In the genomic region with DNA sequence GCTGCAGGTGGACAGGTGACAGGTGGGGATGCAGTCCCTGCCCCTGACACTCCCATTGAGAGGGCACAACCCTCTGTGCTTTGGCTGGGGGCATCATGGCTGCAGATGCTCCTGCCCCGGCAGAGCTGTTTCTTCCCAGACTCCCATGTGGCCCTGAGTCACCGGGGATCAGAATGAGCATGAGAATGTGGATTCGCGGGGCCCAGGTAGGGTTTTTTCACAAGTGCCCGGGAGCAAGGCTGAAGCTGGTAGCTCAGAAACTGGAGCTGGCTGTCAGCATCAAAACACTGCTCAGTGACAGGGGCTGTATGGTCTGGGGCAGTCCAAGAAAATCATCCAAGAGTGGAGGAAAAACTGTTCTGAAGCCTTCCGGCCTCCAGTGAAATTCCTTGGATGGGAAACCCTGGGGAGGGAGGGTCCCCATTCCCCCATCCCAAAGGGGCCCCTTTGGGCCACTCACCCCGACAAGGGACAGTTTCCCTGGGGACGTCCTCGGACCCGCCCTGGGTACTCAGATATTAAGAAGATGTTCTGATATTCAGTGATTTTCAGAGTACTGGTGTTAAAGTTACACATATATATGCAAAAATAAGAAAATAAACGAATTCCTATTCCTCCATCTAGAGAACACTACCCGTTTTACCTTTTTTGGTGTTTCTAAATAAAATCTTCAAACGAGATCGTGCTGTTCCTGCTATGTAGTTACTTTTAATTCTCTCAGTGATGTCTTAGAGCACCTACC, we compare ENCODE assay signal across 1 cellular context.
TF ChIP-seq lines count a peak whose summit lies in the region.

No MANE protein-coding gene starts in this region.

TF ChIP-seq in HepG2, 621 proteins besides CTCF, POLR2A, EP300 and RAD21 (continued from another document):
- TF ChIP-seq, protein P1, sequence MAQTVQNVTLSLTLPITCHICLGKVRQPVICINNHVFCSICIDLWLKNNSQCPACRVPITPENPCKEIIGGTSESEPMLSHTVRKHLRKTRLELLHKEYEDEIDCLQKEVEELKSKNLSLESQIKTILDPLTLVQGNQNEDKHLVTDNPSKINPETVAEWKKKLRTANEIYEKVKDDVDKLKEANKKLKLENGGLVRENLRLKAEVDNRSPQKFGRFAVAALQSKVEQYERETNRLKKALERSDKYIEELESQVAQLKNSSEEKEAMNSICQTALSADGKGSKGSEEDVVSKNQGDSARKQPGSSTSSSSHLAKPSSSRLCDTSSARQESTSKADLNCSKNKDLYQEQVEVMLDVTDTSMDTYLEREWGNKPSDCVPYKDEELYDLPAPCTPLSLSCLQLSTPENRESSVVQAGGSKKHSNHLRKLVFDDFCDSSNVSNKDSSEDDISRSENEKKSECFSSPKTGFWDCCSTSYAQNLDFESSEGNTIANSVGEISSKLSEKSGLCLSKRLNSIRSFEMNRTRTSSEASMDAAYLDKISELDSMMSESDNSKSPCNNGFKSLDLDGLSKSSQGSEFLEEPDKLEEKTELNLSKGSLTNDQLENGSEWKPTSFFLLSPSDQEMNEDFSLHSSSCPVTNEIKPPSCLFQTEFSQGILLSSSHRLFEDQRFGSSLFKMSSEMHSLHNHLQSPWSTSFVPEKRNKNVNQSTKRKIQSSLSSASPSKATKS (CRISPR knock-in tag; IDR thresholded peaks at IDR 0.05), result no peak
- TF ChIP-seq, protein P2, sequence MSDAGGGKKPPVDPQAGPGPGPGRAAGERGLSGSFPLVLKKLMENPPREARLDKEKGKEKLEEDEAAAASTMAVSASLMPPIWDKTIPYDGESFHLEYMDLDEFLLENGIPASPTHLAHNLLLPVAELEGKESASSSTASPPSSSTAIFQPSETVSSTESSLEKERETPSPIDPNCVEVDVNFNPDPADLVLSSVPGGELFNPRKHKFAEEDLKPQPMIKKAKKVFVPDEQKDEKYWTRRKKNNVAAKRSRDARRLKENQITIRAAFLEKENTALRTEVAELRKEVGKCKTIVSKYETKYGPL (CRISPR knock-in tag; IDR thresholded peaks at IDR 0.05), result no peak
- no peak for TF ChIP-seq ZBTB7B (CRISPR knock-in tag; IDR thresholded peaks at IDR 0.05)
